Comparison of ENCODE assay signal across 23 cellular contexts in genomic region chr1:202078211-202078610, GRCh38. TPM values are rescaled to one million over a fixed set of nuclear protein-coding genes. Genes with fewer than 3 reads are reported as not detected.
DNase-seq lines count a peak whose midpoint lies in the region; ATAC-seq, FAIRE-seq and TF ChIP-seq lines count a peak whose summit lies in the region.
"Had no signal": no experiment of that assay in that cellular context is flagged by ENCODE, and none has a peak within 500 bp of the region (broad histone marks: within the 10 kb centered on the region; RNA-seq: fewer than 3 reads in every experiment).

No MANE protein-coding gene starts in this region.

- H3K36me3 ChIP-seq in hepatocyte (replicated peaks; ENCODE audit: insufficient read depth, low read depth) = no peaks in the 10 kb centered on the region
- H3K36me3 ChIP-seq: MG63 had no signal

- 91% methylated on average over 4 of the region's 6 CpGs for WGBS in hepatocyte (ENCODE audit: low lambda C conversion rate, missing lambda C conversion rate)

- no peaks in the 10 kb centered on the region for H3K79me2 ChIP-seq in hepatocyte

- no peak for FAIRE-seq in urothelium cell line (lab: Jason Lieb, UNC)
- FAIRE-seq: K562 had no signal

- H3K27me3 ChIP-seq in hepatocyte = no peaks in the 10 kb centered on the region
- H3K27me3 ChIP-seq: MG63 had no signal

- peak overlapping the region; percentile 84 for H3K27ac ChIP-seq in hepatocyte
- H3K27ac ChIP-seq: 22Rv1, C4-2B, RWPE1 had no signal

- TF ChIP-seq CTCF in hepatocyte (IDR thresholded peaks at IDR 0.05; ENCODE audit: poor library complexity) = no peak
- no peak for TF ChIP-seq CTCF in WTC11 (IDR thresholded peaks at IDR 0.05)

- H3K27me3 Mint-ChIP-seq in WTC11 (ENCODE audit: low read depth) = no peaks in the 10 kb centered on the region

- H4K20me1 ChIP-seq in hepatocyte (ENCODE audit: insufficient read depth, poor library complexity, severe bottlenecking) = no peaks in the 10 kb centered on the region

- no peak overlapping the region for H3K4me2 ChIP-seq in hepatocyte

- H3K27ac Mint-ChIP-seq in WTC11 = no peak overlapping the region

- DNase-seq in NCI-H2171 treated with DMSO at 0.1 percent for 48 hours (lab: John Stamatoyannopoulos, UW) = peak; percentile 33
- no peak for DNase-seq in NCI-H2171 (lab: John Stamatoyannopoulos, UW)
- peak; percentile 47 for DNase-seq in NCI-H82 treated with DMSO at 0.1 percent for 48 hours (lab: John Stamatoyannopoulos, UW; ENCODE audit: unreplicated experiment)
- no peak for DNase-seq in hepatocyte (ENCODE audit: low spot score)
- no peak for DNase-seq in Ammon's horn (ENCODE audit: low spot score)
- DNase-seq in urothelium cell line (ENCODE audit: low spot score) = no peak
- no peak for DNase-seq in NCI-H146 treated with DMSO at 0.1 percent for 48 hours (lab: John Stamatoyannopoulos, UW; ENCODE audit: unreplicated experiment)
- DNase-seq in WTC11 (ENCODE audit: low spot score) = no peak
- DNase-seq: DMS79, H7, MG63, NCI-H1048, NCI-H1417 treated with DMSO at 0.1 percent for 48 hours, NCI-H187 treated with DMSO at 0.1 percent for 48 hours, NCI-H345, NCI-H69, PC-9, SIG-M5 had no signal

- no peak overlapping the region for H3K4me3 Mint-ChIP-seq in WTC11

- H3K4me1 Mint-ChIP-seq in WTC11 = peaks cover 19% of the 10 kb centered on the region

- no peaks in the 10 kb centered on the region for H3K9me3 Mint-ChIP-seq in WTC11

- H3K9me2 ChIP-seq in hepatocyte (replicated peaks; ENCODE audit: insufficient read depth) = no peaks in the 10 kb centered on the region

- H2AFZ ChIP-seq in hepatocyte = no peak overlapping the region
- H2AFZ ChIP-seq: PC-9 had no signal

- no peak for ATAC-seq in WTC11
- ATAC-seq: K562, SK-N-SH treated with all-trans-retinoic acid at 6 μM for 48 hours had no signal

- POLR2A ChIA-PET in WTC11 (lab: Charles Lee) = no interaction called here

- H3K4me1 ChIP-seq in hepatocyte (ENCODE audit: insufficient read depth) = peaks cover 29% of the 10 kb centered on the region

- H3K4me3 ChIP-seq in hepatocyte = no peak overlapping the region
- H3K4me3 ChIP-seq: K562, MG63, PC-9 had no signal

- no peaks in the 10 kb centered on the region for H3K36me3 Mint-ChIP-seq in WTC11

- CTCF ChIA-PET in WTC11 (lab: Charles Lee) = no interaction called here

- H3K9me3 ChIP-seq in hepatocyte (ENCODE audit: low read depth) = no peaks in the 10 kb centered on the region
- H3K9me3 ChIP-seq: MG63 had no signal

TF ChIP-seq in WTC11, 78 proteins besides CTCF, POLR2A, EP300 and RAD21:
- no peak for TF ChIP-seq TP53 (CRISPR knock-in tag; IDR thresholded peaks at IDR 0.05)
- no peak for TF ChIP-seq SMAD4 (CRISPR knock-in tag; IDR thresholded peaks at IDR 0.05)
- TF ChIP-seq RELA (CRISPR knock-in tag; IDR thresholded peaks at IDR 0.05; ENCODE audit: borderline replicate concordance) = no peak
- TF ChIP-seq ATF2 (CRISPR knock-in tag; IDR thresholded peaks at IDR 0.05; ENCODE audit: borderline replicate concordance, low read depth) = no peak
- no peak for TF ChIP-seq ZNF317 (CRISPR knock-in tag; IDR thresholded peaks at IDR 0.05; ENCODE audit: borderline replicate concordance, low read depth)
TF ChIP-seq in WTC11: peak in this region for 0.

RNA-seq across cellular contexts. Expression of gene GPR37L1, which starts 44.5 kb away (rescaled TPM):
- total RNA-seq in hepatocyte = under 0.01 TPM in 1 of 2 replicates, not detected in the other
- 0.39 and 0.47 TPM in 2 replicates for polyA plus RNA-seq in hepatocyte
- total RNA-seq in WTC11 (2021) = 0.07 to 0.16 TPM (median 0.09 TPM) in 3 replicates
- total RNA-seq: K562 had no signal
- polyA plus RNA-seq: K562 had no signal

Comparison
In these comparisons a context has a peak if more than half of its experiments do, and no peak if none do; other contexts are left out.
1. DNase-seq: peak in NCI-H2171 treated with DMSO at 0.1 percent for 48 hours (single experiment) and NCI-H82 treated with DMSO at 0.1 percent for 48 hours (single experiment); none in NCI-H2171 (single experiment), hepatocyte (single experiment), Ammon's horn (single experiment), urothelium cell line (single experiment), NCI-H146 treated with DMSO at 0.1 percent for 48 hours (single experiment) and WTC11 (single experiment).